ENCODE assay signal across 27 cellular contexts in genomic region chr1:101365186-101365585, GRCh38.
A peak's percentile ranks its signal among the peaks of the same experiment; 100 is the strongest.
DNase-seq lines count a peak whose midpoint lies in the region; ATAC-seq, FAIRE-seq and TF ChIP-seq lines count a peak whose summit lies in the region.
"Had no signal": no experiment of that assay in that cellular context is flagged by ENCODE, and none has a peak within 500 bp of the region (broad histone marks: within the 10 kb centered on the region; RNA-seq: fewer than 3 reads in every experiment).

No MANE protein-coding gene starts in this region.

- no peaks in the 10 kb centered on the region for H4K20me1 ChIP-seq in fibroblast of lung (ENCODE audit: control insufficient read depth, extremely low read depth, insufficient read depth, low read length)

- no peaks in the 10 kb centered on the region for H3K27me3 ChIP-seq in adipocyte (replicated peaks; ENCODE audit: control insufficient read depth, insufficient read depth, low read length)
- H3K27me3 ChIP-seq in fibroblast of lung (ENCODE audit: control insufficient read depth, insufficient read depth, low read length), result no peaks in the 10 kb centered on the region
- H3K27me3 ChIP-seq: BE2C, esophagus squamous epithelium, heart left ventricle, left lung, tibial nerve had no signal

- H3K9ac ChIP-seq in adipocyte (ENCODE audit: low read length) (no peak overlapping the region), fibroblast of lung (ENCODE audit: insufficient read depth, low read length) (no peak overlapping the region)

- H3K36me3 ChIP-seq in adipocyte (ENCODE audit: control insufficient read depth, insufficient read depth, low read length, severe bottlenecking), result no peaks in the 10 kb centered on the region
- no peaks in the 10 kb centered on the region for H3K36me3 ChIP-seq in fibroblast of lung (ENCODE audit: control insufficient read depth, insufficient read depth, low read length)
- H3K36me3 ChIP-seq: BE2C, esophagus squamous epithelium, heart left ventricle, left lung, tibial nerve had no signal

- H3K4me2 ChIP-seq in fibroblast of lung (ENCODE audit: extremely low read depth, insufficient read depth, low read length), result peak overlapping the region; percentile 7

- H3K4me1 ChIP-seq in adipocyte (ENCODE audit: control insufficient read depth, insufficient read depth, low read length) (peaks cover 15% of the 10 kb centered on the region), fibroblast of lung (ENCODE audit: control insufficient read depth, extremely low read depth, insufficient read depth, low read length) (peaks cover 14% of the 10 kb centered on the region)
- H3K4me1 ChIP-seq: left lung, psoas muscle had no signal

- TF ChIP-seq POLR2A in GM12891 (IDR thresholded peaks at IDR 0.05; ENCODE audit: low read depth, low read length), result no peak

- no peak for TF ChIP-seq CTCF in fibroblast of lung (conservative IDR thresholded peaks at IDR 0.05 in 1 of 2, IDR thresholded peaks at IDR 0.05 in 1 of 2; ENCODE audit: low read depth in 1 of 2, low read length in 2 of 2)

- H2AFZ ChIP-seq in fibroblast of lung (ENCODE audit: low read length), result no peak overlapping the region

- no peak for DNase-seq in GM12891 (ENCODE audit: insufficient read length, low spot score)
- DNase-seq in adipocyte (ENCODE audit: low read depth), result peak; percentile 42
- peak in 1 of 2 donors; percentile 75 for DNase-seq in fibroblast of lung (ENCODE audit: low read depth in 2 of 2)
- DNase-seq in stromal cell of bone marrow (ENCODE audit: low read depth), result peak; percentile 60
- DNase-seq: activated CD4-positive, CD25-positive, alpha-beta regulatory T cell; activated CD8-positive, alpha-beta T cell treated with anti-CD3 and anti-CD28 coated beads for 36 hours; activated naive CD4-positive, alpha-beta T cell treated with Interleukin-2 at 50 U/mL for 16 hours; activated T-cell treated with anti-CD3 and anti-CD28 coated beads, Interleukin-2, amount 50 U/mL, for 1 hour; BE2C; cerebellar nuclear complex; effector memory CD4-positive, alpha-beta T cell; esophagus squamous epithelium; heart left ventricle; HFFc6; left lung; NCI-H1092; NCI-H2081 treated with DMSO at 0.1 percent for 48 hours; NCI-H510A treated with DMSO at 0.1 percent for 48 hours; psoas muscle; RPMI8226; T-helper 9 cell had no signal

- ATAC-seq in HG03460 (IDR thresholded peaks at IDR 0.05; ENCODE audit: unreplicated experiment) (no peak), HG02938 (IDR thresholded peaks at IDR 0.05; ENCODE audit: unreplicated experiment) (no peak)
- no peak for ATAC-seq in activated CD4-positive, CD25-positive, alpha-beta regulatory T cell treated with anti-CD3 and anti-CD28 coated beads, Interleukin-2, amount 50 U/mL, for 24 hours
- ATAC-seq: activated CD8-positive, alpha-beta T cell treated with anti-CD3 and anti-CD28 coated beads for 36 hours; K562; left lung; natural killer cell treated with Interleukin-12 subunit alpha and Interleukin-12 subunit beta and Interleukin-15 and Interleukin-18, amount 100 ng/mL, for 72 hours; psoas muscle had no signal

- H3K27ac ChIP-seq in fibroblast of lung (ENCODE audit: insufficient read depth, low read length), result peak overlapping the region; percentile 68
- H3K27ac ChIP-seq: heart left ventricle, left lung, psoas muscle, tibial nerve had no signal

- H3K79me2 ChIP-seq in fibroblast of lung (ENCODE audit: control insufficient read depth, insufficient read depth, low read length), result no peaks in the 10 kb centered on the region

- H3K4me3 ChIP-seq in adipocyte (ENCODE audit: low read length) (no peak overlapping the region), fibroblast of lung (replicated peaks in 1 of 4; ENCODE audit: control extremely low read depth in 1 of 4, insufficient read depth in 1 of 4, low read depth in 3 of 4, low read length in 4 of 4) (no peak overlapping the region)
- H3K4me3 ChIP-seq: esophagus squamous epithelium, heart left ventricle, K562, left lung, psoas muscle, tibial nerve had no signal

- peak; percentile 54 for FAIRE-seq in GM12891 (lab: Jason Lieb, UNC)
- FAIRE-seq: K562 had no signal

- H3K9me3 ChIP-seq in adipocyte (ENCODE audit: control insufficient read depth, low read length) (no peaks in the 10 kb centered on the region), fibroblast of lung (ENCODE audit: control insufficient read depth, insufficient read depth, low read depth, low read length) (no peaks in the 10 kb centered on the region)
- H3K9me3 ChIP-seq: BE2C, esophagus squamous epithelium, heart left ventricle, left lung, psoas muscle, tibial nerve had no signal

TF ChIP-seq in GM12891, 5 proteins besides CTCF, POLR2A, EP300 and RAD21:
- TF ChIP-seq TAF1 (IDR thresholded peaks at IDR 0.05; ENCODE audit: low read depth, low read length), result no peak
- no peak for TF ChIP-seq SPI1 (IDR thresholded peaks at IDR 0.05; ENCODE audit: low read depth, low read length)
- TF ChIP-seq POLR2AphosphoS5 (IDR thresholded peaks at IDR 0.05; ENCODE audit: low read depth, low read length), result no peak
